8 cellular contexts compared by ENCODE assay signal in genomic region chr14:92714739-92715307, GRCh38. TPM values are rescaled to one million over a fixed set of nuclear protein-coding genes. Genes with fewer than 3 reads are reported as not detected.
A peak's percentile ranks its signal among the peaks of the same experiment; 100 is the strongest.
DNase-seq lines count a peak whose midpoint lies in the region; ATAC-seq and TF ChIP-seq lines count a peak whose summit lies in the region.
"Not testable (repeated sequence)": the region's sequence is repeated elsewhere in the genome, so short reads cannot be mapped to it uniquely, and the experiment has no call there.

No MANE protein-coding gene starts in this region.

- peak; percentile 75 for ATAC-seq in IMR-90 (ENCODE audit: low read depth)

- not testable (repeated sequence) for H2BK20ac ChIP-seq in IMR-90 (ENCODE audit: low read depth, low read length)

- intact Hi-C loops in IMR-90 (cut with micrococcal nuclease): loop anchor here (1.0 kb wide), 1 partner anchor 70 kb away; no protein-coding TSS in a partner anchor
- intact Hi-C loops in activated CD4-positive, alpha-beta T cell treated with anti-CD3 and anti-CD28 coated beads, Interleukin-2, amount 10 ng/mL, durations not matched to agents 24 days and 14 days (cut with micrococcal nuclease): loop anchor here (1.0 kb wide), 1 partner anchor 68 kb away; no protein-coding TSS in a partner anchor

- not testable (repeated sequence) for H2AK5ac ChIP-seq in IMR-90 (ENCODE audit: low read depth, low read length)

- not testable (repeated sequence) for TF ChIP-seq EP300 in tibial nerve (IDR thresholded peaks at IDR 0.05)

- DNase-seq in G401 (ENCODE audit: low spot score): peak; percentile 32
- peak; percentile 58 for DNase-seq in IMR-90
- peak; percentile 76 for DNase-seq in NK-92 treated with Interleukin-12 subunit alpha and Interleukin-12 subunit beta, amount 100 ng/mL, for 24 hours (lab: John Stamatoyannopoulos, UW)
- peak; percentile 95 for DNase-seq in activated CD4-positive, alpha-beta T cell treated with anti-CD3 and anti-CD28 coated beads, Interleukin-2, amount 10 ng/mL, durations not matched to agents 24 days and 14 days
- DNase-seq in T47D (ENCODE audit: low read depth in 1 of 2, low spot score in 1 of 2): peak; percentile 81 to 96
- peak; percentile 86 for DNase-seq in hepatic stellate cell (ENCODE audit: low spot score)
- peak; percentile 46 for DNase-seq in renal cortical epithelial cell (ENCODE audit: low read depth)
- peak; percentile 75 to 94 for DNase-seq in tibial nerve (ENCODE audit: low spot score in 2 of 2)

- not testable (repeated sequence) for H3K9me1 ChIP-seq in IMR-90 (ENCODE audit: insufficient read depth, low read length)

- H2BK120ac ChIP-seq in IMR-90 (ENCODE audit: low read depth, low read length): not testable (repeated sequence)

- not testable (repeated sequence) for H4K5ac ChIP-seq in IMR-90 (ENCODE audit: low read depth, low read length)

- H3K4me3 Mint-ChIP-seq in activated CD4-positive, alpha-beta T cell treated with anti-CD3 and anti-CD28 coated beads, Interleukin-2, amount 10 ng/mL, durations not matched to agents 24 days and 14 days: not testable (repeated sequence)

- not testable (repeated sequence) for H3K27me3 ChIP-seq in IMR-90 (ENCODE audit: control insufficient read depth, insufficient read depth, low read length); tibial nerve

- H3K18ac ChIP-seq in IMR-90 (ENCODE audit: low read depth, low read length): not testable (repeated sequence)

- not testable (repeated sequence) for H3K23ac ChIP-seq in IMR-90 (ENCODE audit: low read depth, low read length)

- dilution Hi-C loops in IMR-90 (cut with HindIII; ENCODE audit: low sequenced_read_pairs, unreplicated experiment): not testable (repeated sequence)

- H4K91ac ChIP-seq in IMR-90 (ENCODE audit: insufficient read depth, low read depth, low read length): not testable (repeated sequence)

- not testable (repeated sequence) for H3K4me3 ChIP-seq in IMR-90 (ENCODE audit: insufficient read depth, low read depth, low read length); tibial nerve

- in situ Hi-C loops in G401 (cut with HindIII; ENCODE audit: low sequenced_read_pairs); T47D (cut with HindIII; ENCODE audit: low pct_unique_long_range_greater_than_20kb, low sequenced_read_pairs): not testable (repeated sequence)
- in situ Hi-C loops in IMR-90 (cut with MboI; ENCODE audit: low sequenced_read_pairs): loop anchor here (5.0 kb wide), 1 partner anchor 67 kb away; no protein-coding TSS in a partner anchor

- H3K4me2 ChIP-seq in IMR-90 (ENCODE audit: low read depth, low read length): not testable (repeated sequence)

- not testable (repeated sequence) for H3K27me3 Mint-ChIP-seq in activated CD4-positive, alpha-beta T cell treated with anti-CD3 and anti-CD28 coated beads, Interleukin-2, amount 10 ng/mL, durations not matched to agents 24 days and 14 days

- not testable (repeated sequence) for H3K4me1 ChIP-seq in IMR-90 (ENCODE audit: control insufficient read depth, insufficient read depth, low read length); tibial nerve

- H3K4ac ChIP-seq in IMR-90 (ENCODE audit: low read depth, low read length): not testable (repeated sequence)

- CTCF ChIA-PET in IMR-90 (lab: Yijun Ruan, JAX): interaction anchor here (0.6 to 1.2 kb wide), 4 partner anchors 20 to 151 kb away, joined by 3 to 4 read pairs (median 4); no protein-coding TSS in a partner anchor

- not testable (repeated sequence) for H3K27ac Mint-ChIP-seq in activated CD4-positive, alpha-beta T cell treated with anti-CD3 and anti-CD28 coated beads, Interleukin-2, amount 10 ng/mL, durations not matched to agents 24 days and 14 days

- peak; percentile 66 for TF ChIP-seq RAD21 in IMR-90 (IDR thresholded peaks at IDR 0.05; ENCODE audit: low read length)

- not testable (repeated sequence) for H3K36me3 ChIP-seq in IMR-90 (ENCODE audit: control insufficient read depth, insufficient read depth, low read length)
- peaks cover 0 to 53% (median 0%) of the 10 kb centered on the region in 3 donors for H3K36me3 ChIP-seq in tibial nerve

- H3K9me3 Mint-ChIP-seq in activated CD4-positive, alpha-beta T cell treated with anti-CD3 and anti-CD28 coated beads, Interleukin-2, amount 10 ng/mL, durations not matched to agents 24 days and 14 days: not testable (repeated sequence)

- not testable (repeated sequence) for H4K8ac ChIP-seq in IMR-90 (ENCODE audit: low read depth in 2 of 2, low read length in 2 of 2)

- H3K27ac ChIP-seq in IMR-90 (ENCODE audit: insufficient read depth, low read length); tibial nerve: not testable (repeated sequence)

- WGBS in IMR-90 (ENCODE audit: extremely low coverage in 2 of 2, insufficient read length in 1 of 2), 2 experiments: no CpG with 5 or more reads among the region's 7 CpGs
- 79 to 82% methylated on average over 7 of the region's 7 CpGs for WGBS in tibial nerve, 2 donors

- POLR2A ChIA-PET in IMR-90 (lab: Charles Lee; ENCODE audit: unreplicated experiment): not testable (repeated sequence)

- not testable (repeated sequence) for H2BK5ac ChIP-seq in IMR-90 (ENCODE audit: low read depth, low read length, poor library complexity, severe bottlenecking)

- peak overlapping the region; percentile 65 for H2AFZ ChIP-seq in IMR-90 (replicated peaks; ENCODE audit: low read length, poor library complexity)

- not testable (repeated sequence) for H3K9ac ChIP-seq in IMR-90 (ENCODE audit: low read depth, low read length)

- not testable (repeated sequence) for H3K14ac ChIP-seq in IMR-90 (replicated peaks; ENCODE audit: low read depth, low read length)

- H3K56ac ChIP-seq in IMR-90 (ENCODE audit: extremely low read depth, insufficient read depth, low read length): not testable (repeated sequence)

- not testable (repeated sequence) for H2BK15ac ChIP-seq in IMR-90 (ENCODE audit: low read depth, low read length)

- not testable (repeated sequence) for H3K9me3 ChIP-seq in IMR-90 (ENCODE audit: control insufficient read depth, insufficient read depth, low read length); tibial nerve

- not testable (repeated sequence) for H3K79me1 ChIP-seq in IMR-90 (ENCODE audit: low read depth in 1 of 2, low read length in 2 of 2)

- not testable (repeated sequence) for H3K36me3 Mint-ChIP-seq in activated CD4-positive, alpha-beta T cell treated with anti-CD3 and anti-CD28 coated beads, Interleukin-2, amount 10 ng/mL, durations not matched to agents 24 days and 14 days (ENCODE audit: low read depth)

- TF ChIP-seq CTCF in IMR-90 (conservative IDR thresholded peaks at IDR 0.05; ENCODE audit: low read depth, low read length) (peak; percentile 65), tibial nerve (IDR thresholded peaks at IDR 0.05) (peak; percentile 60 to 73 (median 66))

- not testable (repeated sequence) for H3K4me1 Mint-ChIP-seq in activated CD4-positive, alpha-beta T cell treated with anti-CD3 and anti-CD28 coated beads, Interleukin-2, amount 10 ng/mL, durations not matched to agents 24 days and 14 days

- H2AK9ac ChIP-seq in IMR-90 (replicated peaks; ENCODE audit: low read depth, low read length, poor library complexity): peak overlapping the region; percentile 42

- not testable (repeated sequence) for BruUV-seq in IMR-90 (replicated peaks; lab: Mats Ljungman, UMichigan)

- H4K20me1 ChIP-seq in IMR-90 (ENCODE audit: insufficient read depth, low read length): not testable (repeated sequence)

- not testable (repeated sequence) for TF ChIP-seq POLR2A in IMR-90 (IDR thresholded peaks at IDR 0.05; ENCODE audit: low read depth, low read length); tibial nerve (IDR thresholded peaks at IDR 0.05)

TF ChIP-seq in IMR-90, 13 proteins besides CTCF, POLR2A, EP300 and RAD21:
- TF ChIP-seq SMC3 (IDR thresholded peaks at IDR 0.05; ENCODE audit: low read depth, low read length): peak; percentile 82
TF ChIP-seq in IMR-90: peak in this region for 1; not testable (repeated sequence) for 12.

RNA-seq across cellular contexts. Expression of gene LGMN, which starts 33.6 kb away (rescaled TPM):
- 51.2 and 80.3 TPM in 2 replicates for total RNA-seq in G401 (2014; rRNA removed; shearing (Covaris generic))
- total RNA-seq in IMR-90 (2012; rRNA removed): 18.9 and 19.2 TPM in 2 replicates
- 37.9 and 39.3 TPM in 2 replicates for polyA plus RNA-seq in IMR-90 (2012; rRNA removed)
- polyA plus RNA-seq in IMR-90 (2012; cell fraction: cytosol; rRNA removed): 29.3 and 30.0 TPM in 2 replicates
- 23.0 and 24.2 TPM in 2 replicates for polyA plus RNA-seq in IMR-90 (2012; cell fraction: nucleus; rRNA removed; ENCODE audit: low replicate concordance)
- total RNA-seq in activated CD4-positive, alpha-beta T cell treated with anti-CD3 and anti-CD28 coated beads, Interleukin-2, amount 10 ng/mL, durations not matched to agents 24 days and 14 days: 1.4 and 2.1 TPM in 2 replicates
- 62.2 and 88.1 TPM in 2 replicates for total RNA-seq in renal cortical epithelial cell
- total RNA-seq in tibial nerve: 10 to 100 TPM; 61.8 to 77.3 (median 72.6) TPM

Comparison
In these comparisons a context has a peak if more than half of its experiments do, and no peak if none do; other contexts are left out.
1. DNase-seq: peak in every context shown above with its lines; median percentile 95 in activated CD4-positive, alpha-beta T cell treated with anti-CD3 and anti-CD28 coated beads, Interleukin-2, amount 10 ng/mL, durations not matched to agents 24 days and 14 days; 88 in T47D; 86 in hepatic stellate cell; 84 in tibial nerve; 76 in NK-92 treated with Interleukin-12 subunit alpha and Interleukin-12 subunit beta, amount 100 ng/mL, for 24 hours; 58 in IMR-90; 46 in renal cortical epithelial cell; 32 in G401.